Comparison of ENCODE assay signal across 9 cellular contexts in the genomic region with DNA sequence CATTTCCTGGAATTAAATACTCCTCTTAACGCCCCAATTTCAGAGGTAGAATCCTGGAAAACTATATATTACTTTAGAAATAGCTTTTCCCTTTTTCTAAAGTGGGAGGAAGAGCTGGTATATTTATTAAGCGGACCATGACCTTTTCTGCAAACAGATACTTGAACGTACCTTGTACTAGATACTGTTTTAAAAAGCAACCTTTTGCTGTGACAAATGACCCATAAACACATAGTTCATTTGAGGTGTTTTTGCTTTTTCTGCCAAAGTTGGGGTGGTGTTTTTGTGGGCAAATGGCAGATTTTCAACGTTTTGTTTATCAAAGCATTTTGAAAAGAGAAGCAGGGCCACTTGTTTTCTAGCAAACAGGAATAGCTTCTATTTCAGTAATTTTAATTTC. TPM values are rescaled to one million over a fixed set of nuclear protein-coding genes. Genes with fewer than 3 reads are reported as not detected.
DNase-seq lines count a peak whose midpoint lies in the region; ATAC-seq and TF ChIP-seq lines count a peak whose summit lies in the region.
"Had no signal": no experiment of that assay in that cellular context is flagged by ENCODE, and none has a peak within 500 bp of the region (broad histone marks: within the 10 kb centered on the region; RNA-seq: fewer than 3 reads in every experiment).

No MANE protein-coding gene starts in this region.

- H3K27me3 Mint-ChIP-seq in CD8-positive, alpha-beta memory T cell = no peaks in the 10 kb centered on the region

- H3K36me3 ChIP-seq in CD8-positive, alpha-beta memory T cell (ENCODE audit: insufficient read depth, low read length) = no peaks in the 10 kb centered on the region
- H3K36me3 ChIP-seq in MG63 (peaks cover 15% of the 10 kb centered on the region), duodenal mucosa (ENCODE audit: control insufficient read depth in 1 of 2, insufficient read depth in 2 of 2, low read length in 2 of 2) (peaks cover 4 to 12% of the 10 kb centered on the region in 2 donors), osteoblast (ENCODE audit: insufficient read depth, low read length) (no peaks in the 10 kb centered on the region)

- H3K27me3 ChIP-seq in CD8-positive, alpha-beta memory T cell (ENCODE audit: insufficient read depth, low read length, poor library complexity, severe bottlenecking) = no peaks in the 10 kb centered on the region
- H3K27me3 ChIP-seq in MG63 (no peaks in the 10 kb centered on the region), duodenal mucosa (ENCODE audit: control insufficient read depth in 1 of 2, insufficient read depth in 2 of 2, low read length in 2 of 2) (no peaks in the 10 kb centered on the region), osteoblast (ENCODE audit: insufficient read depth, low read length) (no peaks in the 10 kb centered on the region)

- CTCF ChIA-PET in CD8-positive, alpha-beta memory T cell (lab: Charles Lee) = interaction anchor here (3.0 kb wide), 1 partner anchor 9 kb away, joined by 11 read pairs; no protein-coding TSS in a partner anchor

- POLR2A ChIA-PET in CD8-positive, alpha-beta memory T cell (lab: Charles Lee) = no interaction called here

- peak overlapping the region; percentile 18 for H3K27ac ChIP-seq in CD8-positive, alpha-beta memory T cell (ENCODE audit: low read depth, low read length)
- H3K27ac ChIP-seq in duodenal mucosa (ENCODE audit: low read depth, low read length) (no peak overlapping the region), osteoblast (ENCODE audit: low read depth, low read length) (peak overlapping the region; percentile 8)

- DNase-seq in CD8-positive, alpha-beta memory T cell = no peak
- no peak for DNase-seq in MG63
- DNase-seq in osteoblast (ENCODE audit: insufficient read length, low spot score, missing footprints) = no peak
- no peak for DNase-seq in amygdala (lab: John Stamatoyannopoulos, UW)
- DNase-seq in NOMO-1 (lab: John Stamatoyannopoulos, UW; ENCODE audit: unreplicated experiment in 2 of 2) = no peak
- DNase-seq: NCI-H187 had no signal

- peak overlapping the region; percentile 1 for H3K4me3 ChIP-seq in CD8-positive, alpha-beta memory T cell (ENCODE audit: low read length)
- H3K4me3 ChIP-seq in MG63 (peak overlapping the region; percentile 81), duodenal mucosa (ENCODE audit: low read depth in 1 of 2, low read length in 2 of 2) (peak overlapping the region; percentile 83 to 97), osteoblast (ENCODE audit: insufficient read depth, low read length) (peak overlapping the region; percentile 87)

- H2AFZ ChIP-seq in osteoblast (ENCODE audit: low read length) = no peak overlapping the region

- peak overlapping the region in 7 of 8 donors; percentile 32 to 97 (median 83) for H3K27ac Mint-ChIP-seq in CD8-positive, alpha-beta memory T cell

- peak overlapping the region in 6 of 7 donors; percentile 32 to 97 (median 86) for H3K4me3 Mint-ChIP-seq in CD8-positive, alpha-beta memory T cell

- peaks cover 51% of the 10 kb centered on the region for H4K20me1 ChIP-seq in osteoblast (ENCODE audit: insufficient read depth, low read length)

- H3K4me2 ChIP-seq in osteoblast (ENCODE audit: insufficient read depth, low read length) = peak overlapping the region; percentile 98

- TF ChIP-seq CTCF in osteoblast (IDR thresholded peaks at IDR 0.05; ENCODE audit: extremely low read depth, low read depth, low read length) = no peak

- H3K9ac ChIP-seq in duodenal mucosa (ENCODE audit: low read depth in 1 of 2, low read length in 2 of 2) = peak overlapping the region; percentile 5 to 25

- H3K9me3 ChIP-seq in CD8-positive, alpha-beta memory T cell (ENCODE audit: low read length) = no peaks in the 10 kb centered on the region
- H3K9me3 ChIP-seq in MG63 (no peaks in the 10 kb centered on the region), duodenal mucosa (ENCODE audit: control insufficient read depth in 1 of 2, low read length in 2 of 2) (no peaks in the 10 kb centered on the region), osteoblast (ENCODE audit: low read depth, low read length) (no peaks in the 10 kb centered on the region)

- no peak for ATAC-seq in HG03108 (IDR thresholded peaks at IDR 0.05; ENCODE audit: unreplicated experiment)
- no peak for ATAC-seq in HG03342 (IDR thresholded peaks at IDR 0.05; ENCODE audit: unreplicated experiment)

- H3K36me3 Mint-ChIP-seq in CD8-positive, alpha-beta memory T cell = peaks cover 6 to 34% (median 7%) of the 10 kb centered on the region in 3 donors

- H3K79me2 ChIP-seq in osteoblast (ENCODE audit: insufficient read depth, low read length) = peaks cover 71% of the 10 kb centered on the region

- H3K4me1 ChIP-seq in CD8-positive, alpha-beta memory T cell (ENCODE audit: insufficient read depth, low read length) = peaks cover 32% of the 10 kb centered on the region
- H3K4me1 ChIP-seq in duodenal mucosa (ENCODE audit: control insufficient read depth in 1 of 2, insufficient read depth in 2 of 2, low read length in 2 of 2) (peaks cover 24 to 35% of the 10 kb centered on the region in 2 donors), osteoblast (ENCODE audit: insufficient read depth, low read length) (peaks cover 26% of the 10 kb centered on the region)

- H3K4me1 Mint-ChIP-seq in CD8-positive, alpha-beta memory T cell = peaks cover 11 to 37% (median 18%) of the 10 kb centered on the region in 3 donors

- no peaks in the 10 kb centered on the region for H3K9me3 Mint-ChIP-seq in CD8-positive, alpha-beta memory T cell

RNA-seq across cellular contexts. Expression of a gene that starts 2.2 kb away (rescaled TPM):
- total RNA-seq in CD8-positive, alpha-beta memory T cell = 10 to 100 TPM; 79.7 to 81.0 TPM
- polyA plus RNA-seq in CD8-positive, alpha-beta memory T cell = 166 TPM
- total RNA-seq in MG63 (2014; rRNA removed; shearing (Covaris generic); ENCODE audit: low replicate concordance) = 66.8 and 97.9 TPM in 2 replicates
- 72.2 and 80.0 TPM in 2 replicates for total RNA-seq in osteoblast

RNA-seq across cellular contexts. Expression of a gene that starts 12.6 kb away (rescaled TPM):
- not detected for total RNA-seq in CD8-positive, alpha-beta memory T cell
- not detected for polyA plus RNA-seq in CD8-positive, alpha-beta memory T cell
- total RNA-seq in MG63 (2014; rRNA removed; shearing (Covaris generic); ENCODE audit: low replicate concordance) = not detected in 2 replicates
- not detected in 2 replicates for total RNA-seq in osteoblast

Comparison
In these comparisons a context has a peak if more than half of its experiments do, and no peak if none do; other contexts are left out.
1. H3K4me3 ChIP-seq: peak in every context shown above with its lines; median percentile 90 in duodenal mucosa; 87 in osteoblast; 81 in MG63; 1 in CD8-positive, alpha-beta memory T cell.